In the genomic region with DNA sequence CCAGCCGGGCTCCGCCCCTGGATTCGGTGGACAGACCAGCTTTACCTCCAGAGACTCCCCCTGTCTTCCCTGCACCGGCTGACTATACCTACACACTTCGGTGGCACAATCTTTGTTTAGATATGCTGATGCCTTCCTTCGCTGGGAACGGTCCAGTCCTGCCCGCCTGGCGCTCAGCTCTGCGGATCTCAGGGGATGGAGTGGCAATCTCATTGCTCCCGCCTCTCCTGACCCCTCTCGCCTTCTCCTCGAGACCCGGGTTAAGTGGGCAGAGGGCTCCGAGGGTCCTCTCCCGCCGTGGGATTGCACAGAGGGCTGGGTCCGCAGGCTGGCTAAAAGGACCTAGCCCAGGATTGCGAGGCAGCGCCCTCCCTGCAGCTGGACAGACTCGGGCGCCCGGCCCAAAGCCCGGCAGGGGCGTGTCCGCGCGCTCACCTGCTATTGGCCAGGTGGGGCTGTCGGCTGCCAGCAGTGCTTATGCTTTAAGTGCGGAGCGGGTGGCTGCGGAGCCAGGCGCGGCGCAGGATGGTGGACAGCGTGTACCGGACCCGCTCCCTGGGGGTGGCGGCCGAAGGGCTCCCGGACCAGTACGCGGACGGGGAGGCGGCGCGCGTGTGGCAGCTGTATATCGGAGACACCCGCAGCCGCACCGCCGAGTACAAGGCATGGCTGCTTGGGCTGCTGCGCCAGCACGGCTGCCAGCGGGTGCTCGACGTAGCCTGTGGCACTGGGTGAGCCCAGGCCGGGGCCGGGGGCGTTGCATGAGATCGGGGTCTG, we compare ENCODE assay signal across 8 cellular contexts. TPM values are rescaled to one million over a fixed set of nuclear protein-coding genes. Genes with fewer than 3 reads are reported as not detected.
A peak's percentile ranks its signal among the peaks of the same experiment; 100 is the strongest.
DNase-seq lines count a peak whose midpoint lies in the region; ATAC-seq, FAIRE-seq and TF ChIP-seq lines count a peak whose summit lies in the region.

GNMT (plus strand) TSS at position 512 of the 777 bp plus-strand sequence; CDS start at position 526, 14 bp downstream.

- peaks cover 14 to 20% of the 10 kb centered on the region in 2 donors for H3K36me3 Mint-ChIP-seq in CD4-positive, alpha-beta memory T cell
- peaks cover 16% of the 10 kb centered on the region for H3K36me3 Mint-ChIP-seq in activated CD4-positive, alpha-beta memory T cell treated with anti-CD3 and anti-CD28 coated beads for 36 hours
- H3K36me3 Mint-ChIP-seq in endodermal cell (ENCODE audit: low read depth), result peaks cover 17% of the 10 kb centered on the region

- intact Hi-C loops in CD4-positive, alpha-beta memory T cell (cut with micrococcal nuclease), result loop anchor here (1.0 to 5.0 kb wide), 2 partner anchors 24 to 33 kb away; partner anchors contain the start of genes CNPY3 and PPP2R5D
- intact Hi-C loops in activated CD4-positive, alpha-beta memory T cell treated with anti-CD3 and anti-CD28 coated beads for 36 hours (cut with micrococcal nuclease), result loop anchor here (5.0 kb wide), 1 partner anchor 58 kb away; no protein-coding TSS in a partner anchor

- H3K9me3 Mint-ChIP-seq in CD4-positive, alpha-beta memory T cell, result no peaks in the 10 kb centered on the region
- no peaks in the 10 kb centered on the region for H3K9me3 Mint-ChIP-seq in activated CD4-positive, alpha-beta memory T cell treated with anti-CD3 and anti-CD28 coated beads for 36 hours
- H3K9me3 Mint-ChIP-seq in endodermal cell, result no peaks in the 10 kb centered on the region

- H3K4me1 ChIP-seq in CD4-positive, alpha-beta memory T cell (ENCODE audit: insufficient read depth, low read length), result peaks cover 11% of the 10 kb centered on the region
- H3K4me1 ChIP-seq in endodermal cell (ENCODE audit: control insufficient read depth, insufficient read depth, low read length) (no peaks in the 10 kb centered on the region), upper lobe of left lung (peaks cover 7 to 19% (median 13%) of the 10 kb centered on the region in 4 donors)

- H3K4me3 Mint-ChIP-seq in CD4-positive, alpha-beta memory T cell, result peak within 1 kb of the TSS; percentile 25 to 84 (median 74)
- peak within 1 kb of the TSS; percentile 59 for H3K4me3 Mint-ChIP-seq in activated CD4-positive, alpha-beta memory T cell treated with anti-CD3 and anti-CD28 coated beads for 36 hours
- H3K4me3 Mint-ChIP-seq in endodermal cell, result peak within 1 kb of the TSS; percentile 66

- peak in 1 of 4 donors; percentile 30 for TF ChIP-seq EP300 in upper lobe of left lung (IDR thresholded peaks at IDR 0.05)

- WGBS in endodermal cell (ENCODE audit: insufficient coverage in 1 of 2, insufficient read length in 1 of 2), 2 experiments, result 6 to 8% methylated on average over 44 to 62 of the region's 62 CpGs
- WGBS in upper lobe of left lung, 2 donors, result 7 to 15% methylated on average over 13 to 46 of the region's 62 CpGs

- DNase-seq in CD4-positive, alpha-beta memory T cell, result peak; percentile 19 to 53 (median 31)
- DNase-seq in NCI-H1092 (lab: John Stamatoyannopoulos, UW), result peak; percentile 42
- peak; percentile 45 for DNase-seq in activated CD4-positive, alpha-beta memory T cell treated with anti-CD3 and anti-CD28 coated beads for 36 hours
- peak; percentile 94 for DNase-seq in endodermal cell
- peak; percentile 54 for DNase-seq in mucosa of gallbladder (ENCODE audit: low spot score)
- peak; percentile 90 to 95 for DNase-seq in upper lobe of left lung
- DNase-seq in HTR-8/SVneo (ENCODE audit: insufficient read length, low spot score), result no peak

- no peak within 1 kb of the TSS for H3K9ac ChIP-seq in endodermal cell (ENCODE audit: extremely low read depth, low read length, poor library complexity, severe bottlenecking)

- POLR2A ChIA-PET in CD4-positive, alpha-beta memory T cell (lab: Charles Lee; ENCODE audit: partially characterized antibody), result interaction anchor here (0.9 to 2.3 kb wide), 6 partner anchors 11 to 99 kb away, joined by 3 to 10 read pairs (median 4); partner anchors contain the start of genes KLC4, MRPL2 and PEX6
- POLR2A ChIA-PET in activated CD4-positive, alpha-beta memory T cell treated with anti-CD3 and anti-CD28 coated beads for 36 hours (lab: Charles Lee), result no interaction called here

- no peaks in the 10 kb centered on the region for H3K27me3 Mint-ChIP-seq in CD4-positive, alpha-beta memory T cell
- no peaks in the 10 kb centered on the region for H3K27me3 Mint-ChIP-seq in activated CD4-positive, alpha-beta memory T cell treated with anti-CD3 and anti-CD28 coated beads for 36 hours
- peaks cover 33% of the 10 kb centered on the region for H3K27me3 Mint-ChIP-seq in endodermal cell (ENCODE audit: insufficient read depth)

- CTCF ChIA-PET in CD4-positive, alpha-beta memory T cell (lab: Charles Lee; ENCODE audit: partially characterized antibody), result interaction anchor here (1.2 to 1.4 kb wide), 2 partner anchors 99 to 299 kb away, joined by 3 read pairs; partner anchors contain the start of genes KLC4 and MRPL2
- CTCF ChIA-PET in activated CD4-positive, alpha-beta memory T cell treated with anti-CD3 and anti-CD28 coated beads for 36 hours (lab: Charles Lee), result interaction anchor here (1.9 kb wide), 1 partner anchor 183 kb away, joined by 7 read pairs; no protein-coding TSS in a partner anchor

- peaks cover 7% of the 10 kb centered on the region for H3K36me3 ChIP-seq in CD4-positive, alpha-beta memory T cell (ENCODE audit: insufficient read depth, low read length)
- H3K36me3 ChIP-seq in endodermal cell (ENCODE audit: control insufficient read depth, insufficient read depth, low read length) (no peaks in the 10 kb centered on the region), upper lobe of left lung (peaks cover 5 to 28% (median 15%) of the 10 kb centered on the region in 4 donors)

- H3K9me3 ChIP-seq in CD4-positive, alpha-beta memory T cell (ENCODE audit: control insufficient read depth in 1 of 2, low read length in 2 of 2), result no peaks in the 10 kb centered on the region
- H3K9me3 ChIP-seq in endodermal cell (ENCODE audit: control insufficient read depth, low read length) (no peaks in the 10 kb centered on the region), upper lobe of left lung (no peaks in the 10 kb centered on the region)

- ATAC-seq in upper lobe of left lung (ENCODE audit: low FRiP score in 2 of 2) (peak; percentile 82 to 93), HG03342 (IDR thresholded peaks at IDR 0.05; ENCODE audit: unreplicated experiment) (no peak)

- H3K4me3 ChIP-seq in CD4-positive, alpha-beta memory T cell (ENCODE audit: low read length in 2 of 2), result peak within 1 kb of the TSS in 1 of 2 donors; percentile 40
- peak within 1 kb of the TSS; percentile 83 for H3K4me3 ChIP-seq in endodermal cell (ENCODE audit: low read length)
- peak within 1 kb of the TSS; percentile 34 to 61 (median 50) for H3K4me3 ChIP-seq in upper lobe of left lung

- H3K4me1 Mint-ChIP-seq in CD4-positive, alpha-beta memory T cell, result peaks cover 7 to 25% (median 11%) of the 10 kb centered on the region in 4 donors
- H3K4me1 Mint-ChIP-seq in activated CD4-positive, alpha-beta memory T cell treated with anti-CD3 and anti-CD28 coated beads for 36 hours (ENCODE audit: low read depth), result peaks cover 13% of the 10 kb centered on the region
- peaks cover 6% of the 10 kb centered on the region for H3K4me1 Mint-ChIP-seq in endodermal cell

- no peaks in the 10 kb centered on the region for H3K27me3 ChIP-seq in CD4-positive, alpha-beta memory T cell (ENCODE audit: insufficient read depth, low read length)
- H3K27me3 ChIP-seq in endodermal cell (ENCODE audit: control insufficient read depth, insufficient read depth, low read length, poor library complexity, severe bottlenecking) (peaks cover 28% of the 10 kb centered on the region), upper lobe of left lung (peaks cover 0 to 8% (median 0%) of the 10 kb centered on the region in 4 donors)

- TF ChIP-seq CTCF in endodermal cell (conservative IDR thresholded peaks at IDR 0.05) (no peak), upper lobe of left lung (IDR thresholded peaks at IDR 0.05) (no peak)

- FAIRE-seq in HTR-8/SVneo (lab: Jason Lieb, UNC), result no peak

- H3K27ac ChIP-seq in CD4-positive, alpha-beta memory T cell (ENCODE audit: low read depth, low read length), result no peak within 1 kb of the TSS
- H3K27ac ChIP-seq in endodermal cell (ENCODE audit: low read depth, low read length) (no peak within 1 kb of the TSS), upper lobe of left lung (peak within 1 kb of the TSS in 2 of 4 donors; percentile 71 to 74)

- TF ChIP-seq POLR2A in upper lobe of left lung (IDR thresholded peaks at IDR 0.05), result peak in 3 of 4 donors; percentile 36 to 69 (median 40)

- peak within 1 kb of the TSS in 3 of 7 donors; percentile 41 to 63 (median 57) for H3K27ac Mint-ChIP-seq in CD4-positive, alpha-beta memory T cell
- no peak within 1 kb of the TSS for H3K27ac Mint-ChIP-seq in activated CD4-positive, alpha-beta memory T cell treated with anti-CD3 and anti-CD28 coated beads for 36 hours
- peak within 1 kb of the TSS; percentile 61 for H3K27ac Mint-ChIP-seq in endodermal cell

RNA-seq across cellular contexts. Expression of gene GNMT, which starts in this region (rescaled TPM):
- total RNA-seq in CD4-positive, alpha-beta memory T cell, result 1 to 10 TPM; 1.1 to 1.2 TPM
- under 1 TPM in 1 of 2 donors, not detected in 1; 0.36 TPM for polyA plus RNA-seq in CD4-positive, alpha-beta memory T cell
- not detected for total RNA-seq in activated CD4-positive, alpha-beta memory T cell treated with anti-CD3 and anti-CD28 coated beads for 36 hours
- under 1 TPM; 0.75 to 0.84 TPM for total RNA-seq in endodermal cell
- 1.1 TPM for polyA plus RNA-seq in endodermal cell (2013, experiment 1 of 2)
- 1.1 TPM for polyA plus RNA-seq in endodermal cell (2013, experiment 2 of 2)
- 0.52 TPM for total RNA-seq in mucosa of gallbladder
- total RNA-seq in upper lobe of left lung, result 10 to 100 TPM in 1 of 6 donors, 1 to 10 TPM in 4, not detected in 1; 1.9 to 10.5 (median 8.5) TPM

Comparison
In these comparisons a context has a peak if more than half of its experiments do, and no peak if none do; other contexts are left out.
1. Peak in DNase-seq in activated CD4-positive, alpha-beta memory T cell treated with anti-CD3 and anti-CD28 coated beads for 36 hours; RNA of the gene not detected or under 1 TPM.
2. Peak in DNase-seq in mucosa of gallbladder; RNA of the gene not detected or under 1 TPM.